In the genomic region with DNA sequence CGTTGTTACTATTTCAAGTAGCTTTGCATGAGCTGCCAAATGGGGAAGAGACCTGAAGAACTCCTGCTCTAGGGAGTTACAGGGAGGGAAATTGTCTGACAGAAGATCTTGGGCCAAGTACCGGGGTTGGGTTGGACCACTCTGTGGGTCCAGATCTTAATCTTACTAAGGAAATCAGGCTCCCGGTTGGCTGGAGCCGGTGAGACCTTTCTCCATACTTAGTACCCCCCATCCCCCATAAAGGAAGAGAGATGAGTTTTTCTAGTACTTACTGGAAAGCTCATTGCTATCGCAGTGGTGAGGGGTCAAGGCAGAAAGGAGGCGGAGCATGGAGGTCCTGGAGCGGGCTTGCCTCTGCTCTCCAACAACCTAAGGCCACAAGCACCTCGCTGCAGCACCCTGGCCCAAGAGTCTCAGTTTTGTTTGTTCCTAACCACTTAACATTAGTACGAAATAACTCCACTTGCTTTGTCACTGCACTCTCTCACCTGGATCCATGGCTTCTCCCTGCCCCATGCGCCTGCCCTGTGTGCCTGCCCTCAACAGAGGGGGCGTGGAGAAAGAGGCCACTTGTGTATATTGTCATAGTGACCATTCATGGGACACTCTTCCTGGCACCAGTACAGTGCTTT, we compare ENCODE assay signal across 1 cellular context.
TF ChIP-seq lines count a peak whose summit lies in the region.

No MANE protein-coding gene starts in this region.

TF ChIP-seq in GM23338, 12 proteins besides CTCF, POLR2A, EP300 and RAD21 (continued from another document):
- TF ChIP-seq JUNB (IDR thresholded peaks at IDR 0.05; ENCODE audit: unreplicated experiment) (no peak), EZH2phosphoT487 (IDR thresholded peaks at IDR 0.05; ENCODE audit: unreplicated experiment) (no peak), CREB1 (CRISPR knock-in tag; IDR thresholded peaks at IDR 0.05; ENCODE audit: low read depth) (no peak)
